ENCODE assay signal across 1 cellular context in the genomic region with DNA sequence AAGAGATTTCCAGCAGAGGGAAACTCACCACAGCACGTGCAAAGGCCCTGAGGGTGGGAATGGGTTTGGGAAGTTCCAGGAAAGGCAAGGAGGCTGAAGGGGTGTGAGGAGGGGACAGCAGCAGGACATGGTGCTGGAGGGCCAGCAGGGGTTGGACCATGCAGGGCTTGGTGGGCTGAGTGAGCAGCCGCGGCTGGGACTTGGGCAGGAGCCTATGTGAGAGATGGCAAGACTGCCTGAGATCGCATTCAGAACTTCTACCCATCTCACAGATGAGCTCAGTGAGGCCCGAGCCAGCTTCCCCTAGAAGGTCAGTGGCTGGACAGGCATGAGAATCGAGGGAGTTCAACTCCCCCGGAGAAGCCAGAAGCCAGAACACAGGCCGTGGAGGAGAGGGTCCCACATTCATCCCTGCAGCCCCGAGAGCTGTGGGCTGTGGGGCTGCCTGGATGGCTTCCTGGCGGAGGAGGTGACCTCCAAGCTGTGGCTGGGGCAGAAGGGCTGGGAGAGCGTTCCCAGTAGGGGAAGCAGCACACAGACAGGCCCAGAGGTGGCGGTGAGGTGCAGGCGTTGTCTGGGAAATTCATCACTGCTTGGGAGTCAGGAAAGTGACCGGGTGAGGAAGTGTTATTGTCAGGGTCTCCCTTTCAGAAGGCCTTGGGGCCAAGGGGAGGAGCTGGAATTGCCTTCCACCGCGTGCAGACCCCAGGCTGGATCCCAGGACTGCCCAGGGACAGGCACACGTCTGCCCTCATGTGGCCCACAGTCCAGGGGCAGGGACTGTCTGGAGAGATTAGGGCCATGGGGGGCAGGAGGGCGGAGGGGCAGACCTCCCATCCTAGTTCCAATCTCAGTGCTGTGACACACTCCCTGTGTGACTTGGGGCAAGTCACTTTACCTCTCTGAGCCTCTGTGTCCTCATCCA.
TF ChIP-seq lines count a peak whose summit lies in the region.

No MANE protein-coding gene starts in this region.

TF ChIP-seq in HepG2, 621 proteins besides CTCF, POLR2A, EP300 and RAD21 (continued from another document and continues in another):
- TF ChIP-seq, protein P1, sequence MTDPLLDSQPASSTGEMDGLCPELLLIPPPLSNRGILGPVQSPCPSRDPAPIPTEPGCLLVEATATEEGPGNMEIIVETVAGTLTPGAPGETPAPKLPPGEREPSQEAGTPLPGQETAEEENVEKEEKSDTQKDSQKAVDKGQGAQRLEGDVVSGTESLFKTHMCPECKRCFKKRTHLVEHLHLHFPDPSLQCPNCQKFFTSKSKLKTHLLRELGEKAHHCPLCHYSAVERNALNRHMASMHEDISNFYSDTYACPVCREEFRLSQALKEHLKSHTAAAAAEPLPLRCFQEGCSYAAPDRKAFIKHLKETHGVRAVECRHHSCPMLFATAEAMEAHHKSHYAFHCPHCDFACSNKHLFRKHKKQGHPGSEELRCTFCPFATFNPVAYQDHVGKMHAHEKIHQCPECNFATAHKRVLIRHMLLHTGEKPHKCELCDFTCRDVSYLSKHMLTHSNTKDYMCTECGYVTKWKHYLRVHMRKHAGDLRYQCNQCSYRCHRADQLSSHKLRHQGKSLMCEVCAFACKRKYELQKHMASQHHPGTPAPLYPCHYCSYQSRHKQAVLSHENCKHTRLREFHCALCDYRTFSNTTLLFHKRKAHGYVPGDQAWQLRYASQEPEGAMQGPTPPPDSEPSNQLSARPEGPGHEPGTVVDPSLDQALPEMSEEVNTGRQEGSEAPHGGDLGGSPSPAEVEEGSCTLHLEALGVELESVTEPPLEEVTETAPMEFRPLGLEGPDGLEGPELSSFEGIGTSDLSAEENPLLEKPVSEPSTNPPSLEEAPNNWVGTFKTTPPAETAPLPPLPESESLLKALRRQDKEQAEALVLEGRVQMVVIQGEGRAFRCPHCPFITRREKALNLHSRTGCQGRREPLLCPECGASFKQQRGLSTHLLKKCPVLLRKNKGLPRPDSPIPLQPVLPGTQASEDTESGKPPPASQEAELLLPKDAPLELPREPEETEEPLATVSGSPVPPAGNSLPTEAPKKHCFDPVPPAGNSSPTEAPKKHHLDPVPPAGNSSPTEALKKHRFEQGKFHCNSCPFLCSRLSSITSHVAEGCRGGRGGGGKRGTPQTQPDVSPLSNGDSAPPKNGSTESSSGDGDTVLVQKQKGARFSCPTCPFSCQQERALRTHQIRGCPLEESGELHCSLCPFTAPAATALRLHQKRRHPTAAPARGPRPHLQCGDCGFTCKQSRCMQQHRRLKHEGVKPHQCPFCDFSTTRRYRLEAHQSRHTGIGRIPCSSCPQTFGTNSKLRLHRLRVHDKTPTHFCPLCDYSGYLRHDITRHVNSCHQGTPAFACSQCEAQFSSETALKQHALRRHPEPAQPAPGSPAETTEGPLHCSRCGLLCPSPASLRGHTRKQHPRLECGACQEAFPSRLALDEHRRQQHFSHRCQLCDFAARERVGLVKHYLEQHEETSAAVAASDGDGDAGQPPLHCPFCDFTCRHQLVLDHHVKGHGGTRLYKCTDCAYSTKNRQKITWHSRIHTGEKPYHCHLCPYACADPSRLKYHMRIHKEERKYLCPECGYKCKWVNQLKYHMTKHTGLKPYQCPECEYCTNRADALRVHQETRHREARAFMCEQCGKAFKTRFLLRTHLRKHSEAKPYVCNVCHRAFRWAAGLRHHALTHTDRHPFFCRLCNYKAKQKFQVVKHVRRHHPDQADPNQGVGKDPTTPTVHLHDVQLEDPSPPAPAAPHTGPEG (CRISPR knock-in tag; IDR thresholded peaks at IDR 0.05) = no peak
- TF ChIP-seq GABPB1 (CRISPR knock-in tag; IDR thresholded peaks at IDR 0.05) (peak; percentile 35; the same call in 1 of the 2 replicates), ZBTB7A (CRISPR knock-in tag; IDR thresholded peaks at IDR 0.05) (peak; percentile 87), FOXM1 (CRISPR knock-in tag; IDR thresholded peaks at IDR 0.05) (no peak), RARA (CRISPR knock-in tag; IDR thresholded peaks at IDR 0.05) (no peak), AGO1 (IDR thresholded peaks at IDR 0.05; ENCODE audit: low read depth, low read length, poor library complexity, severe bottlenecking) (peak; percentile 79), POLR2AphosphoS5 (IDR thresholded peaks at IDR 0.05; ENCODE audit: low read depth, low read length) (no peak), CREB1 (IDR thresholded peaks at IDR 0.05) (no peak), CREB1 (CRISPR knock-in tag; IDR thresholded peaks at IDR 0.05) (no peak), ZNF225 (CRISPR knock-in tag; IDR thresholded peaks at IDR 0.05) (peak; percentile 87; the same call in 1 of the 2 replicates), ZNF790 (CRISPR knock-in tag; IDR thresholded peaks at IDR 0.05; ENCODE audit: borderline replicate concordance) (no peak), HNF1B (CRISPR knock-in tag; IDR thresholded peaks at IDR 0.05) (peak; percentile 17; the same call in 1 of the 2 replicates), ZNF282 (IDR thresholded peaks at IDR 0.05; ENCODE audit: partially characterized antibody) (no peak), HOMEZ (CRISPR knock-in tag; IDR thresholded peaks at IDR 0.05; ENCODE audit: low read depth) (no peak), DMTF1 (CRISPR knock-in tag; IDR thresholded peaks at IDR 0.05) (0 out of 2 replicates have a peak, but pooled peaks have one; percentile 68), HNRNPL (IDR thresholded peaks at IDR 0.05; ENCODE audit: low read depth, low read length) (no peak), ZNF672 (CRISPR knock-in tag; IDR thresholded peaks at IDR 0.05) (no peak), MIXL1 (CRISPR knock-in tag; IDR thresholded peaks at IDR 0.05) (no peak; the same call in 1 of the 2 replicates), PAF1 (CRISPR knock-in tag; IDR thresholded peaks at IDR 0.05) (no peak), ZNF350 (CRISPR knock-in tag; IDR thresholded peaks at IDR 0.05; ENCODE audit: borderline replicate concordance, low read depth) (peak; percentile 56; the same call in 1 of the 2 replicates), KDM4B (CRISPR knock-in tag; IDR thresholded peaks at IDR 0.05) (no peak), TSC22D2 (CRISPR knock-in tag; IDR thresholded peaks at IDR 0.05; ENCODE audit: borderline replicate concordance) (0 out of 2 replicates have a peak, but pooled peaks have one; percentile 38), ZNF329 (CRISPR knock-in tag; IDR thresholded peaks at IDR 0.05; ENCODE audit: low read depth) (no peak)
- TF ChIP-seq, protein P2, sequence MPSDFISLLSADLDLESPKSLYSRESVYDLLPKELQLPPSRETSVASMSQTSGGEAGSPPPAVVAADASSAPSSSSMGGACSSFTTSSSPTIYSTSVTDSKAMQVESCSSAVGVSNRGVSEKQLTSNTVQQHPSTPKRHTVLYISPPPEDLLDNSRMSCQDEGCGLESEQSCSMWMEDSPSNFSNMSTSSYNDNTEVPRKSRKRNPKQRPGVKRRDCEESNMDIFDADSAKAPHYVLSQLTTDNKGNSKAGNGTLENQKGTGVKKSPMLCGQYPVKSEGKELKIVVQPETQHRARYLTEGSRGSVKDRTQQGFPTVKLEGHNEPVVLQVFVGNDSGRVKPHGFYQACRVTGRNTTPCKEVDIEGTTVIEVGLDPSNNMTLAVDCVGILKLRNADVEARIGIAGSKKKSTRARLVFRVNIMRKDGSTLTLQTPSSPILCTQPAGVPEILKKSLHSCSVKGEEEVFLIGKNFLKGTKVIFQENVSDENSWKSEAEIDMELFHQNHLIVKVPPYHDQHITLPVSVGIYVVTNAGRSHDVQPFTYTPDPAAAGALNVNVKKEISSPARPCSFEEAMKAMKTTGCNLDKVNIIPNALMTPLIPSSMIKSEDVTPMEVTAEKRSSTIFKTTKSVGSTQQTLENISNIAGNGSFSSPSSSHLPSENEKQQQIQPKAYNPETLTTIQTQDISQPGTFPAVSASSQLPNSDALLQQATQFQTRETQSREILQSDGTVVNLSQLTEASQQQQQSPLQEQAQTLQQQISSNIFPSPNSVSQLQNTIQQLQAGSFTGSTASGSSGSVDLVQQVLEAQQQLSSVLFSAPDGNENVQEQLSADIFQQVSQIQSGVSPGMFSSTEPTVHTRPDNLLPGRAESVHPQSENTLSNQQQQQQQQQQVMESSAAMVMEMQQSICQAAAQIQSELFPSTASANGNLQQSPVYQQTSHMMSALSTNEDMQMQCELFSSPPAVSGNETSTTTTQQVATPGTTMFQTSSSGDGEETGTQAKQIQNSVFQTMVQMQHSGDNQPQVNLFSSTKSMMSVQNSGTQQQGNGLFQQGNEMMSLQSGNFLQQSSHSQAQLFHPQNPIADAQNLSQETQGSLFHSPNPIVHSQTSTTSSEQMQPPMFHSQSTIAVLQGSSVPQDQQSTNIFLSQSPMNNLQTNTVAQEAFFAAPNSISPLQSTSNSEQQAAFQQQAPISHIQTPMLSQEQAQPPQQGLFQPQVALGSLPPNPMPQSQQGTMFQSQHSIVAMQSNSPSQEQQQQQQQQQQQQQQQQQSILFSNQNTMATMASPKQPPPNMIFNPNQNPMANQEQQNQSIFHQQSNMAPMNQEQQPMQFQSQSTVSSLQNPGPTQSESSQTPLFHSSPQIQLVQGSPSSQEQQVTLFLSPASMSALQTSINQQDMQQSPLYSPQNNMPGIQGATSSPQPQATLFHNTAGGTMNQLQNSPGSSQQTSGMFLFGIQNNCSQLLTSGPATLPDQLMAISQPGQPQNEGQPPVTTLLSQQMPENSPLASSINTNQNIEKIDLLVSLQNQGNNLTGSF (CRISPR knock-in tag; IDR thresholded peaks at IDR 0.05) = no peak
- TF ChIP-seq, protein P3, sequence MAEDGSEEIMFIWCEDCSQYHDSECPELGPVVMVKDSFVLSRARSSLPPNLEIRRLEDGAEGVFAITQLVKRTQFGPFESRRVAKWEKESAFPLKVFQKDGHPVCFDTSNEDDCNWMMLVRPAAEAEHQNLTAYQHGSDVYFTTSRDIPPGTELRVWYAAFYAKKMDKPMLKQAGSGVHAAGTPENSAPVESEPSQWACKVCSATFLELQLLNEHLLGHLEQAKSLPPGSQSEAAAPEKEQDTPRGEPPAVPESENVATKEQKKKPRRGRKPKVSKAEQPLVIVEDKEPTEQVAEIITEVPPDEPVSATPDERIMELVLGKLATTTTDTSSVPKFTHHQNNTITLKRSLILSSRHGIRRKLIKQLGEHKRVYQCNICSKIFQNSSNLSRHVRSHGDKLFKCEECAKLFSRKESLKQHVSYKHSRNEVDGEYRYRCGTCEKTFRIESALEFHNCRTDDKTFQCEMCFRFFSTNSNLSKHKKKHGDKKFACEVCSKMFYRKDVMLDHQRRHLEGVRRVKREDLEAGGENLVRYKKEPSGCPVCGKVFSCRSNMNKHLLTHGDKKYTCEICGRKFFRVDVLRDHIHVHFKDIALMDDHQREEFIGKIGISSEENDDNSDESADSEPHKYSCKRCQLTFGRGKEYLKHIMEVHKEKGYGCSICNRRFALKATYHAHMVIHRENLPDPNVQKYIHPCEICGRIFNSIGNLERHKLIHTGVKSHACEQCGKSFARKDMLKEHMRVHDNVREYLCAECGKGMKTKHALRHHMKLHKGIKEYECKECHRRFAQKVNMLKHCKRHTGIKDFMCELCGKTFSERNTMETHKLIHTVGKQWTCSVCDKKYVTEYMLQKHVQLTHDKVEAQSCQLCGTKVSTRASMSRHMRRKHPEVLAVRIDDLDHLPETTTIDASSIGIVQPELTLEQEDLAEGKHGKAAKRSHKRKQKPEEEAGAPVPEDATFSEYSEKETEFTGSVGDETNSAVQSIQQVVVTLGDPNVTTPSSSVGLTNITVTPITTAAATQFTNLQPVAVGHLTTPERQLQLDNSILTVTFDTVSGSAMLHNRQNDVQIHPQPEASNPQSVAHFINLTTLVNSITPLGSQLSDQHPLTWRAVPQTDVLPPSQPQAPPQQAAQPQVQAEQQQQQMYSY (CRISPR knock-in tag; IDR thresholded peaks at IDR 0.05) = no peak
